Comparison of ENCODE assay signal across 29 cellular contexts in genomic region chr12:113697104-113697503, GRCh38.
"Had no signal": no experiment of that assay in that cellular context is flagged by ENCODE, and none has a peak within 500 bp of the region (broad histone marks: within the 10 kb centered on the region; RNA-seq: fewer than 3 reads in every experiment).

No MANE protein-coding gene starts in this region.

- H3K4me1 ChIP-seq: adrenal gland, body of pancreas, breast epithelium had no signal

- H3K9me3 ChIP-seq: adrenal gland, breast epithelium had no signal

- FAIRE-seq: astrocyte, TTC549 had no signal

- ATAC-seq: activated CD8-positive, alpha-beta T cell treated with anti-CD3 and anti-CD28 coated beads for 36 hours; activated naive CD4-positive, alpha-beta T cell treated with anti-CD3 and anti-CD28 coated beads, Interleukin-2, amount 50 U/mL, for 72 hours; body of pancreas had no signal

- DNase-seq: activated B cell treated with CpG ODN at 0.5 μM for 24 hours; activated CD4-positive, alpha-beta memory T cell treated with anti-CD3 and anti-CD28 coated beads for 36 hours; activated CD4-positive, alpha-beta T cell treated with anti-CD3 and anti-CD28 coated beads for 4 hours; activated CD4-positive, alpha-beta T cell treated with anti-CD3 and anti-CD28 coated beads, Interleukin-2, amount 10 ng/mL, durations not matched to agents 24 days and 14 days; activated CD4-positive, alpha-beta T cell treated with anti-CD3 and anti-CD28 coated beads, Interleukin-2, amount 50 U/mL, for 1 hour; activated CD4-positive, alpha-beta T cell treated with anti-CD3 and anti-CD28 coated beads, Interleukin-2, amount 50 U/mL, for 4 hours; activated CD4-positive, CD25-positive, alpha-beta regulatory T cell treated with anti-CD3 and anti-CD28 coated beads, Interleukin-2, amount 50 U/mL, for 72 hours; activated CD8-positive, alpha-beta memory T cell treated with anti-CD3 and anti-CD28 coated beads, Interleukin-2, amount 50 U/mL, for 4 hours; activated CD8-positive, alpha-beta T cell treated with anti-CD3 and anti-CD28 coated beads for 36 hours; activated effector memory CD4-positive, alpha-beta T cell treated with Interleukin-2 at 50 U/mL for 16 hours; activated gamma-delta T cell; activated naive CD4-positive, alpha-beta T cell treated with anti-CD3 and anti-CD28 coated beads, Interleukin-2, amount 10 ng/mL, durations not matched to agents 7 days and 5 days; activated naive CD4-positive, alpha-beta T cell treated with Interleukin-2 at 50 U/mL for 16 hours; activated naive CD8-positive, alpha-beta T cell treated with anti-CD3 and anti-CD28 coated beads for 36 hours; activated T-cell treated with anti-CD3 and anti-CD28 coated beads, Interleukin-2, amount 50 U/mL, for 24 hours; activated T-cell treated with anti-CD3 and anti-CD28 coated beads, Interleukin-2, amount 50 U/mL, for 48 hours; adrenal gland; amniotic stem cell; aorta; body of pancreas; brain microvascular endothelial cell; central memory CD4-positive, alpha-beta T cell; T-helper 1 cell; T-helper 2 cell; T-helper 9 cell had no signal

- H3K27me3 ChIP-seq: body of pancreas, brain microvascular endothelial cell had no signal

- H3K4me3 ChIP-seq: adrenal gland, body of pancreas, breast epithelium had no signal

- H3K36me3 ChIP-seq: adrenal gland, brain microvascular endothelial cell, breast epithelium had no signal

- H3K27ac ChIP-seq: adrenal gland, body of pancreas, brain microvascular endothelial cell, breast epithelium had no signal
